11 cellular contexts compared by ENCODE assay signal in the genomic region with DNA sequence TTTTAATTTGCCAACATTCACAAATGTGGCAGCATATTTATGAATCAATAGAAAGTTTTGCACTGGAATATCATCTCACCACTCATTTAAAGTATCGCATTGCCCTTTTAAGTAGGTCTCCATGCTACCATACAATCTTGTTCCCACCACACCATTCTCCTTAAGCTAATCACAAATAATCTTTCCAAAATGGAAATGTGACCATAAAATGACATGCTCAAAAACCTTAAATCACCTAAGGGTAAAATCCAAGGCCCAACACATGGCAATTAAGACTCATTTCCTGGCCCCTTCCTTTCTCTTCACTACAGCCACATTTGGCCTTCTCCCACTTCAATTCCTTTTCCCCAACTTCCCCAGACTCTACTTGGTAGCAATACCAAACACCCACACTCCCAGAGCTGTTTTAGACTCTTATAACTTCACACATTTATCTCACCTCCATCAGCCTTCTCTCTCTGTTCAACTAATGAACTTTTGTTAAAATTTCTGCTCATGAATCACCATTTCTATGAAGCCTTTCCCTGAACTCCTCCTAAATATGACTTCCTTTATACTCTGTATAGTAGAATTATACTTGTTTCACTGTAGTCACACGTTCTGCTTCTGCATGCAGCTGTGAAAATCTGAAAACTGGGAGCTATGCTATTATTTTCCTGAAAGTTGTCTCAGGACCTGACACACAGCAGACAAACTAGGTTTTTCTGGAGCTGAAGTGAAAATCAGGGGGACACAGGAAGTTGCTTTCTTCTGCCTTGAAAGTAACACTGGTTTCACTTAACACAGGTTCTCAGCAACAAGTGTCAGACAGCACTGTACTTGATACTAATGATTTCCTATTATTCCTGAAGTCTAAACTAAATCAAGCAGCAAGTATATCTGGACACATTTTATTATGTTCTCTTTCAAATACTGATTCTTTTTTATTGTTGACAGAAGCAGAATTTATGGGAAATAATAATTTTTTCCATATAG.
DNase-seq lines count a peak whose midpoint lies in the region; ATAC-seq and TF ChIP-seq lines count a peak whose summit lies in the region.
"Had no signal": no experiment of that assay in that cellular context is flagged by ENCODE, and none has a peak within 500 bp of the region (broad histone marks: within the 10 kb centered on the region; RNA-seq: fewer than 3 reads in every experiment).

No MANE protein-coding gene starts in this region.

- POLR2A ChIA-PET in activated naive CD8-positive, alpha-beta T cell treated with anti-CD3 and anti-CD28 coated beads, Interleukin-2, amount 10 ng/mL, durations not matched to agents 7 days and 5 days (lab: Charles Lee): no interaction called here
- POLR2A ChIA-PET in SK-N-SH (lab: Yijun Ruan, JAX): no interaction called here

- H3K27ac Mint-ChIP-seq in activated naive CD8-positive, alpha-beta T cell treated with anti-CD3 and anti-CD28 coated beads, Interleukin-2, amount 10 ng/mL, durations not matched to agents 7 days and 5 days: peak overlapping the region; percentile 90

- peaks cover under 1% of the 10 kb centered on the region for H3K9me3 Mint-ChIP-seq in activated naive CD8-positive, alpha-beta T cell treated with anti-CD3 and anti-CD28 coated beads, Interleukin-2, amount 10 ng/mL, durations not matched to agents 7 days and 5 days

- H3K27me3 Mint-ChIP-seq in activated naive CD8-positive, alpha-beta T cell treated with anti-CD3 and anti-CD28 coated beads, Interleukin-2, amount 10 ng/mL, durations not matched to agents 7 days and 5 days: no peaks in the 10 kb centered on the region

- H3K4me3 ChIP-seq in SK-N-SH (ENCODE audit: low read depth in 2 of 2, low read length in 1 of 2): no peak overlapping the region
- H3K4me3 ChIP-seq: left ventricle myocardium inferior had no signal

- no peaks in the 10 kb centered on the region for H3K27me3 ChIP-seq in SK-N-SH (ENCODE audit: insufficient read depth)

- in situ Hi-C loops in GM13976 (cut with MboI; ENCODE audit: low sequenced_read_pairs, unreplicated experiment): no loop called here

- 85% methylated on average over 2 of the region's 2 CpGs for WGBS in SK-N-SH (ENCODE audit: low lambda C conversion rate)

- H3K27ac ChIP-seq in SK-N-SH (ENCODE audit: low read depth in 2 of 2, low read length in 1 of 2): no peak overlapping the region
- H3K27ac ChIP-seq: HL-60, left ventricle myocardium inferior had no signal

- peak overlapping the region; percentile 29 for H3K4me3 Mint-ChIP-seq in activated naive CD8-positive, alpha-beta T cell treated with anti-CD3 and anti-CD28 coated beads, Interleukin-2, amount 10 ng/mL, durations not matched to agents 7 days and 5 days

- H3K36me3 Mint-ChIP-seq in activated naive CD8-positive, alpha-beta T cell treated with anti-CD3 and anti-CD28 coated beads, Interleukin-2, amount 10 ng/mL, durations not matched to agents 7 days and 5 days: peaks cover 10% of the 10 kb centered on the region

- H3K79me2 ChIP-seq in SK-N-SH (ENCODE audit: insufficient read depth): no peaks in the 10 kb centered on the region

- peaks cover 26% of the 10 kb centered on the region for H3K4me1 Mint-ChIP-seq in activated naive CD8-positive, alpha-beta T cell treated with anti-CD3 and anti-CD28 coated beads, Interleukin-2, amount 10 ng/mL, durations not matched to agents 7 days and 5 days

- CTCF ChIA-PET in SK-N-SH (lab: Yijun Ruan, JAX): no interaction called here

- ATAC-seq in GM21423 (IDR thresholded peaks at IDR 0.05; ENCODE audit: unreplicated experiment) (peak; percentile 68), HG03196 (IDR thresholded peaks at IDR 0.05; ENCODE audit: unreplicated experiment) (peak; percentile 72)
- ATAC-seq in activated naive CD8-positive, alpha-beta T cell treated with anti-CD3 and anti-CD28 coated beads, Interleukin-2, amount 10 ng/mL, durations not matched to agents 7 days and 5 days (ENCODE audit: low read depth): peak; percentile 66

- H3K9ac ChIP-seq in SK-N-SH: no peak overlapping the region

- H3K36me3 ChIP-seq in SK-N-SH (replicated peaks in 1 of 2; ENCODE audit: control insufficient read depth in 1 of 2, insufficient read depth in 2 of 2, low read length in 1 of 2): no peaks in the 10 kb centered on the region
- H3K36me3 ChIP-seq: left ventricle myocardium inferior had no signal

- no peak for TF ChIP-seq RAD21 in SK-N-SH (IDR thresholded peaks at IDR 0.05; ENCODE audit: low read length)

- peaks cover 0 to 2% of the 10 kb centered on the region in 2 experiments; a peak in 2 of 4 replicates for H3K4me1 ChIP-seq in SK-N-SH (ENCODE audit: control insufficient read depth in 1 of 2, insufficient read depth in 2 of 2, low read depth in 1 of 2, low read length in 1 of 2)

- no peaks in the 10 kb centered on the region for H3K9me2 ChIP-seq in SK-N-SH

- no peak overlapping the region; the same call in 1 of the 2 replicates for H2AFZ ChIP-seq in SK-N-SH (ENCODE audit: low read depth)

- H4K20me1 ChIP-seq in SK-N-SH (ENCODE audit: insufficient read depth): no peaks in the 10 kb centered on the region

- no peaks in the 10 kb centered on the region for H3F3A ChIP-seq in SK-N-SH (replicated peaks; ENCODE audit: insufficient read depth)

- no peak overlapping the region for H3K4me2 ChIP-seq in SK-N-SH

- TF ChIP-seq CTCF in GM13976 (IDR thresholded peaks at IDR 0.05; ENCODE audit: borderline replicate concordance, control extremely low read depth, extremely low read depth, insufficient read depth, missing control alignments): no peak
- TF ChIP-seq CTCF in SK-N-SH (IDR thresholded peaks at IDR 0.05): no peak

- TF ChIP-seq EP300 in SK-N-SH (IDR thresholded peaks at IDR 0.05; ENCODE audit: borderline replicate concordance in 1 of 2, low read depth in 1 of 2, low read length in 1 of 2): no peak

- H3K9me3 ChIP-seq in SK-N-SH: no peaks in the 10 kb centered on the region
- H3K9me3 ChIP-seq: left ventricle myocardium inferior had no signal

- peak; percentile 36 for DNase-seq in GM13976 (ENCODE audit: low spot score)
- DNase-seq in activated naive CD8-positive, alpha-beta T cell treated with anti-CD3 and anti-CD28 coated beads, Interleukin-2, amount 10 ng/mL, durations not matched to agents 7 days and 5 days: no peak
- no peak for DNase-seq in retina
- no peak for DNase-seq in islet precursor cell
- no peak for DNase-seq in NCI-H446 treated with DMSO at 0.1 percent for 48 hours (lab: John Stamatoyannopoulos, UW)
- no peak for DNase-seq in SK-N-SH
- DNase-seq: left ventricle myocardium inferior, substantia nigra had no signal

TF ChIP-seq in SK-N-SH, 30 proteins besides CTCF, POLR2A, EP300 and RAD21:
- no peak for TF ChIP-seq RCOR1 (IDR thresholded peaks at IDR 0.05; ENCODE audit: low read length)
- TF ChIP-seq YY1 (IDR thresholded peaks at IDR 0.05; ENCODE audit: low read depth): no peak
- TF ChIP-seq TAF1 (IDR thresholded peaks at IDR 0.05; ENCODE audit: borderline replicate concordance, low read depth, low read length): no peak
- TF ChIP-seq, protein P1, sequence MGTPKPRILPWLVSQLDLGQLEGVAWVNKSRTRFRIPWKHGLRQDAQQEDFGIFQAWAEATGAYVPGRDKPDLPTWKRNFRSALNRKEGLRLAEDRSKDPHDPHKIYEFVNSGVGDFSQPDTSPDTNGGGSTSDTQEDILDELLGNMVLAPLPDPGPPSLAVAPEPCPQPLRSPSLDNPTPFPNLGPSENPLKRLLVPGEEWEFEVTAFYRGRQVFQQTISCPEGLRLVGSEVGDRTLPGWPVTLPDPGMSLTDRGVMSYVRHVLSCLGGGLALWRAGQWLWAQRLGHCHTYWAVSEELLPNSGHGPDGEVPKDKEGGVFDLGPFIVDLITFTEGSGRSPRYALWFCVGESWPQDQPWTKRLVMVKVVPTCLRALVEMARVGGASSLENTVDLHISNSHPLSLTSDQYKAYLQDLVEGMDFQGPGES (IDR thresholded peaks at IDR 0.05; ENCODE audit: low read depth, low read length): no peak
- no peak for TF ChIP-seq MXI1 (IDR thresholded peaks at IDR 0.05; ENCODE audit: low read depth, low read length)
- no peak for TF ChIP-seq SMC3 (IDR thresholded peaks at IDR 0.05; ENCODE audit: low read depth, low read length)
- no peak for TF ChIP-seq MEF2A (IDR thresholded peaks at IDR 0.05; ENCODE audit: borderline replicate concordance, low read depth)
- no peak for TF ChIP-seq POLR2AphosphoS5 (IDR thresholded peaks at IDR 0.05; ENCODE audit: low read depth, low read length)
- TF ChIP-seq JUND (IDR thresholded peaks at IDR 0.05): no peak
- TF ChIP-seq GATA2 (CRISPR knock-in tag; IDR thresholded peaks at IDR 0.05): no peak
- no peak for TF ChIP-seq TEAD4 (IDR thresholded peaks at IDR 0.05; ENCODE audit: borderline replicate concordance, insufficient read depth)
- no peak for TF ChIP-seq FOSL2 (IDR thresholded peaks at IDR 0.05; ENCODE audit: borderline replicate concordance, low read depth)
- no peak for TF ChIP-seq RFX5 (IDR thresholded peaks at IDR 0.05; ENCODE audit: low read length)
- TF ChIP-seq, protein P2, sequence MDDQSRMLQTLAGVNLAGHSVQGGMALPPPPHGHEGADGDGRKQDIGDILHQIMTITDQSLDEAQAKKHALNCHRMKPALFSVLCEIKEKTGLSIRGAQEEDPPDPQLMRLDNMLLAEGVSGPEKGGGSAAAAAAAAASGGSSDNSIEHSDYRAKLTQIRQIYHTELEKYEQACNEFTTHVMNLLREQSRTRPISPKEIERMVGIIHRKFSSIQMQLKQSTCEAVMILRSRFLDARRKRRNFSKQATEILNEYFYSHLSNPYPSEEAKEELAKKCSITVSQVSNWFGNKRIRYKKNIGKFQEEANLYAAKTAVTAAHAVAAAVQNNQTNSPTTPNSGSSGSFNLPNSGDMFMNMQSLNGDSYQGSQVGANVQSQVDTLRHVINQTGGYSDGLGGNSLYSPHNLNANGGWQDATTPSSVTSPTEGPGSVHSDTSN (IDR thresholded peaks at IDR 0.05): no peak
- TF ChIP-seq, protein P3, sequence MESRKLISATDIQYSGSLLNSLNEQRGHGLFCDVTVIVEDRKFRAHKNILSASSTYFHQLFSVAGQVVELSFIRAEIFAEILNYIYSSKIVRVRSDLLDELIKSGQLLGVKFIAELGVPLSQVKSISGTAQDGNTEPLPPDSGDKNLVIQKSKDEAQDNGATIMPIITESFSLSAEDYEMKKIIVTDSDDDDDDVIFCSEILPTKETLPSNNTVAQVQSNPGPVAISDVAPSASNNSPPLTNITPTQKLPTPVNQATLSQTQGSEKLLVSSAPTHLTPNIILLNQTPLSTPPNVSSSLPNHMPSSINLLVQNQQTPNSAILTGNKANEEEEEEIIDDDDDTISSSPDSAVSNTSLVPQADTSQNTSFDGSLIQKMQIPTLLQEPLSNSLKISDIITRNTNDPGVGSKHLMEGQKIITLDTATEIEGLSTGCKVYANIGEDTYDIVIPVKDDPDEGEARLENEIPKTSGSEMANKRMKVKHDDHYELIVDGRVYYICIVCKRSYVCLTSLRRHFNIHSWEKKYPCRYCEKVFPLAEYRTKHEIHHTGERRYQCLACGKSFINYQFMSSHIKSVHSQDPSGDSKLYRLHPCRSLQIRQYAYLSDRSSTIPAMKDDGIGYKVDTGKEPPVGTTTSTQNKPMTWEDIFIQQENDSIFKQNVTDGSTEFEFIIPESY (IDR thresholded peaks at IDR 0.05; ENCODE audit: borderline replicate concordance, low read depth): no peak
